Comparison of ENCODE assay signal across 8 cellular contexts in the genomic region with DNA sequence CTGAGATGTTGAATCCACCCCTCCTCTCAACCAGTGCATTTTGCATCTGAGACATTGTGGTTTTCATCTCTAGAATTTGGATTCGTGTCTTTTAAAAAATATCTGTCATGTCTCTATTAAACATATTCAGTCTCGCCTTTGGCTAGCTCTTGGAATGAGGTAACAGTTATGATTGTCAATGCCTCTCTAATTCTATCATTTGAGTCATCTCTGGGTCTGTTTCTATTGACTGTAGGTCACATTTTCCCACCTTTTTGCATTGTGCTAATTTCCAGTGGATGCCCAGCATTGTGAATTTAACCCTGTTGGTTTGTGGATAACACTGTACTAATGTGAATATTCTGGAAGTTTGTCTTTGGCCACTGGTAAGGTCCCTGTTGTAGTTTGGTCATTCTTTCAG. TPM values are rescaled to one million over a fixed set of nuclear protein-coding genes. Genes with fewer than 3 reads are reported as not detected.
"Had no signal": no experiment of that assay in that cellular context is flagged by ENCODE, and none has a peak within 500 bp of the region (broad histone marks: within the 10 kb centered on the region; RNA-seq: fewer than 3 reads in every experiment).

No MANE protein-coding gene starts in this region.

- DNase-seq: IMR-90, KBM-7, KG1 had no signal

- H3K27ac ChIP-seq: HL-60, KMS-11 had no signal

- H3K4me3 ChIP-seq: K562 had no signal

RNA-seq across cellular contexts. Expression of a gene that starts 8.4 kb away (rescaled TPM):
- total RNA-seq: HepG2, HT1080, IMR-90, K562 had no signal
